31 cellular contexts compared by ENCODE assay signal in the genomic region with DNA sequence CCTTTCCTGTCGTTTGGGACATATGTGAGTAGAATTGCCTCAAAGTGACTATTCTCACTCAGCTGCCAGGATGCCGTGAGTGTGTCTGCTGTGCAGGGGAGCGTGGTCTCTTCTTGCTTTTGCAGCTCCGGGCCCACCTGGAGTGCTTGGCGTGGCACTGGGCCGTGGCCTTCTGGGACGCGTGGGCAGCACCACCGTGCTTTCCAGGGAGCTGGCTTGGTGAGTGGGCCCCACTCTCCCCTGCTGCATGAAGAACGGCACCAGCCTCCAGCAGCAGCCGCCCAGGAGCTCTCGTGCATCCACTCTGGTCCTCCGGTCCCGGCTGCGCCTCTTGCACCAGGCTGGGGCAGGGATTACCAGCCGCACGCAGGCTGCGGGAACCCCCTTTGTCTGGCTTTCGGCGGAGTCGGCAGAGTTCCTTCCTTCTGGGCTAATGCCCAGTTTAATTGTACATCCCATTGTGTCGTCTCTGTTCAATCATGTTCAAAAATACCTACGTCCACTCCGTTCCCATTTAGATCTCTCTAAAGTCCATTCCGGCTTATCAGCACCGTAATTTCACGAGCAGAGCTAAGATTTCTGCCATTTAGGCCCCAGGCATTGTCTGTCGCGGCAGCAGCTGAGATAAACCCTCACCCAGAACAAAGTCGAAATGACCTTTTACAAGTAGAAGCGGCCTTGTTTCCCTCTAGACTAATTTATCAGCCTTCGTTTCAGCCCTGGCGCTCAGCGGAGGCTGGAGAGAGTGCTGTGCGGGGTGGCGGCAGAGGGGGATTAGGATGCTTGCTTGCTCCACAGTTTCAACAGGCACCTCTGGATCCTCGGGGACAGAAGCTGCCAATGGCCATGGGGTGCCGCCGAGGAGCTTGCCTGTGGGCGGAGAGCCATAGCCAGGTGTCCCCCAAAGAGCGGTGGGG.
DNase-seq lines count a peak whose midpoint lies in the region; ATAC-seq and TF ChIP-seq lines count a peak whose summit lies in the region.
"Had no signal": no experiment of that assay in that cellular context is flagged by ENCODE, and none has a peak within 500 bp of the region (broad histone marks: within the 10 kb centered on the region; RNA-seq: fewer than 3 reads in every experiment).

No MANE protein-coding gene starts in this region.

- 59 to 60% methylated on average over 41 of the region's 41 CpGs for WGBS in heart right ventricle, 2 donors
- WGBS in endodermal cell (ENCODE audit: insufficient coverage in 1 of 2, insufficient read length in 1 of 2), 2 experiments, result 92% methylated on average over 38 to 41 of the region's 41 CpGs

- ATAC-seq in heart right ventricle (peak in 5 of 8 donors; percentile 11 to 34 (median 20)), left cardiac atrium (no peak), HG03354 (IDR thresholded peaks at IDR 0.05; ENCODE audit: poor library complexity, severe bottlenecking, unreplicated experiment) (no peak)
- ATAC-seq in activated T-helper 17 cell treated with anti-CD3 and anti-CD28 coated beads, Interleukin-2, amount 50 U/mL, for 72 hours (replicated peaks), result no peak
- ATAC-seq: A549; activated CD4-positive, CD25-positive, alpha-beta regulatory T cell treated with anti-CD3 and anti-CD28 coated beads, Interleukin-2, amount 50 U/mL, for 24 hours; GM12878; naive thymus-derived CD8-positive, alpha-beta T cell; stimulated activated naive CD8-positive, alpha-beta T cell treated with anti-CD3 and anti-CD28 coated beads, Interleukin-15, Interleukin-2, amounts not matched to agents 100 U/mL and 50 U/mL, for 24 hours had no signal

- no peak overlapping the region for H3K4me3 ChIP-seq in heart right ventricle
- no peak overlapping the region for H3K4me3 ChIP-seq in endodermal cell (ENCODE audit: low read length)
- H3K4me3 ChIP-seq: A549, adrenal gland, GM12878, lower lobe of right lung, ovary, testis had no signal

- H3K27ac ChIP-seq in heart right ventricle, result peak overlapping the region in 8 of 10 donors; percentile 22 to 60 (median 43)
- peak overlapping the region; percentile 10 for H3K27ac ChIP-seq in endodermal cell (ENCODE audit: low read depth, low read length)
- H3K27ac ChIP-seq: A549, adrenal gland, brain microvascular endothelial cell, lower lobe of right lung, ovary, testis had no signal

- no peak overlapping the region for H3K9ac ChIP-seq in endodermal cell (ENCODE audit: extremely low read depth, low read length, poor library complexity, severe bottlenecking)

- TF ChIP-seq CTCF in heart right ventricle (IDR thresholded peaks at IDR 0.05), result no peak
- no peak for TF ChIP-seq CTCF in endodermal cell (conservative IDR thresholded peaks at IDR 0.05)
- no peak for TF ChIP-seq CTCF in neural crest cell (conservative IDR thresholded peaks at IDR 0.05)
- TF ChIP-seq CTCF in type B pancreatic cell (conservative IDR thresholded peaks at IDR 0.05), result no peak

- H3K4me3 Mint-ChIP-seq in endodermal cell (no peak overlapping the region), neural crest cell (peak overlapping the region; percentile 26), type B pancreatic cell (peak overlapping the region; percentile 31)
- no peak overlapping the region for H3K4me3 Mint-ChIP-seq in activated T-helper 17 cell treated with anti-CD3 and anti-CD28 coated beads, Interleukin-2, amount 50 U/mL, for 72 hours
- H3K4me3 Mint-ChIP-seq: activated naive CD4-positive, alpha-beta T cell treated with anti-CD3 and anti-CD28 coated beads for 36 hours; activated T-helper 1 cell treated with anti-CD3 and anti-CD28 coated beads, Interleukin-12 subunit alpha, Interleukin-12 subunit beta, Interleukin-2, Interleukin-4 antibody, amounts not matched to agents 30 ng/mL and 10 ng/mL and 1 ng/mL, durations not matched to agents 14 hours and 24 hours and 36 hours; B cell; naive thymus-derived CD8-positive, alpha-beta T cell had no signal

- no peaks in the 10 kb centered on the region for H3K9me3 ChIP-seq in heart right ventricle
- no peaks in the 10 kb centered on the region for H3K9me3 ChIP-seq in endodermal cell (ENCODE audit: control insufficient read depth, low read length)
- H3K9me3 ChIP-seq: A549, adrenal gland, lower lobe of right lung, ovary, testis had no signal

- DNase-seq in heart right ventricle, result no peak
- no peak for DNase-seq in left cardiac atrium
- no peak for DNase-seq in endodermal cell
- DNase-seq in neural crest cell (ENCODE audit: low read depth, low spot score), result no peak
- no peak for DNase-seq in type B pancreatic cell (ENCODE audit: extremely low spot score, unreplicated experiment)
- DNase-seq in AG08395 (ENCODE audit: low spot score), result no peak
- DNase-seq: activated CD4-positive, alpha-beta T cell treated with anti-CD3 and anti-CD28 coated beads, Interleukin-2, amount 50 U/mL, for 4 hours; activated naive CD4-positive, alpha-beta T cell treated with anti-CD3 and anti-CD28 coated beads for 36 hours; adrenal gland; brain microvascular endothelial cell; DMS153; effector memory CD4-positive, alpha-beta T cell; kidney; lower lobe of right lung; naive thymus-derived CD8-positive, alpha-beta T cell; NCI-H1092 treated with DMSO at 0.1 percent for 48 hours; NCI-H187; NCI-H2171; NCI-H510A; ovary; RPMI8226; stimulated activated CD4-positive, alpha-beta T cell treated with anti-CD3 and anti-CD28 coated beads, Interleukin-1b, Interleukin-23, amount 100 ng/mL, for 48 hours; stimulated activated naive CD8-positive, alpha-beta T cell treated with anti-CD3 and anti-CD28 coated beads, Interleukin-15, Interleukin-2, amounts not matched to agents 100 U/mL and 50 U/mL, for 24 hours; testis had no signal

- H3K36me3 ChIP-seq in heart right ventricle (no peaks in the 10 kb centered on the region), endodermal cell (ENCODE audit: control insufficient read depth, insufficient read depth, low read length) (no peaks in the 10 kb centered on the region)
- H3K36me3 ChIP-seq: adrenal gland, brain microvascular endothelial cell, lower lobe of right lung, ovary had no signal

- H3K9me3 Mint-ChIP-seq in endodermal cell, result no peaks in the 10 kb centered on the region
- H3K9me3 Mint-ChIP-seq in neural crest cell, result no peaks in the 10 kb centered on the region
- no peaks in the 10 kb centered on the region for H3K9me3 Mint-ChIP-seq in type B pancreatic cell
- H3K9me3 Mint-ChIP-seq in activated T-helper 17 cell treated with anti-CD3 and anti-CD28 coated beads, Interleukin-2, amount 50 U/mL, for 72 hours, result no peaks in the 10 kb centered on the region
- H3K9me3 Mint-ChIP-seq: activated naive CD4-positive, alpha-beta T cell treated with anti-CD3 and anti-CD28 coated beads for 36 hours; activated T-helper 1 cell treated with anti-CD3 and anti-CD28 coated beads, Interleukin-12 subunit alpha, Interleukin-12 subunit beta, Interleukin-2, Interleukin-4 antibody, amounts not matched to agents 30 ng/mL and 10 ng/mL and 1 ng/mL, durations not matched to agents 14 hours and 24 hours and 36 hours; naive thymus-derived CD8-positive, alpha-beta T cell had no signal

- peaks cover 0 to 52% (median 38%) of the 10 kb centered on the region in 9 donors for H3K4me1 ChIP-seq in heart right ventricle
- H3K4me1 ChIP-seq in endodermal cell (ENCODE audit: control insufficient read depth, insufficient read depth, low read length), result no peaks in the 10 kb centered on the region
- H3K4me1 ChIP-seq: A549, adrenal gland, lower lobe of right lung, testis had no signal

- H3K27me3 Mint-ChIP-seq in endodermal cell (ENCODE audit: insufficient read depth), result no peaks in the 10 kb centered on the region
- no peaks in the 10 kb centered on the region for H3K27me3 Mint-ChIP-seq in neural crest cell (ENCODE audit: low read depth)
- H3K27me3 Mint-ChIP-seq in type B pancreatic cell, result peaks cover 29% of the 10 kb centered on the region
- H3K27me3 Mint-ChIP-seq in activated T-helper 17 cell treated with anti-CD3 and anti-CD28 coated beads, Interleukin-2, amount 50 U/mL, for 72 hours, result no peaks in the 10 kb centered on the region
- H3K27me3 Mint-ChIP-seq: B cell; naive thymus-derived CD8-positive, alpha-beta T cell had no signal

- peaks cover 0 to 5% (median 0%) of the 10 kb centered on the region in 7 donors for H3K27me3 ChIP-seq in heart right ventricle
- no peaks in the 10 kb centered on the region for H3K27me3 ChIP-seq in endodermal cell (ENCODE audit: control insufficient read depth, insufficient read depth, low read length, poor library complexity, severe bottlenecking)
- H3K27me3 ChIP-seq: adrenal gland, brain microvascular endothelial cell, ovary, testis had no signal

- H3K36me3 Mint-ChIP-seq in endodermal cell (ENCODE audit: low read depth), result no peaks in the 10 kb centered on the region
- H3K36me3 Mint-ChIP-seq in neural crest cell (ENCODE audit: low read depth), result no peaks in the 10 kb centered on the region
- H3K36me3 Mint-ChIP-seq in type B pancreatic cell, result no peaks in the 10 kb centered on the region
- H3K36me3 Mint-ChIP-seq in activated T-helper 17 cell treated with anti-CD3 and anti-CD28 coated beads, Interleukin-2, amount 50 U/mL, for 72 hours (ENCODE audit: low read depth), result no peaks in the 10 kb centered on the region
- H3K36me3 Mint-ChIP-seq: naive thymus-derived CD8-positive, alpha-beta T cell had no signal

- intact Hi-C loops in heart right ventricle (cut with DNase I), result no loop called here
- intact Hi-C loops in left cardiac atrium (cut with DNase I), result no loop called here

- H3K4me1 Mint-ChIP-seq in endodermal cell, result peaks cover 5% of the 10 kb centered on the region
- H3K4me1 Mint-ChIP-seq in neural crest cell, result peaks cover 30% of the 10 kb centered on the region
- H3K4me1 Mint-ChIP-seq in type B pancreatic cell (ENCODE audit: unreplicated experiment), result peaks cover 9% of the 10 kb centered on the region
- no peaks in the 10 kb centered on the region for H3K4me1 Mint-ChIP-seq in activated T-helper 17 cell treated with anti-CD3 and anti-CD28 coated beads, Interleukin-2, amount 50 U/mL, for 72 hours
- H3K4me1 Mint-ChIP-seq: B cell; naive thymus-derived CD8-positive, alpha-beta T cell had no signal

- H3K27ac Mint-ChIP-seq in endodermal cell (peak overlapping the region; percentile 8), neural crest cell (ENCODE audit: unreplicated experiment) (peak overlapping the region; percentile 63), type B pancreatic cell (peak overlapping the region; percentile 55)
- H3K27ac Mint-ChIP-seq in activated T-helper 17 cell treated with anti-CD3 and anti-CD28 coated beads, Interleukin-2, amount 50 U/mL, for 72 hours, result no peak overlapping the region
- H3K27ac Mint-ChIP-seq: activated naive CD4-positive, alpha-beta T cell treated with anti-CD3 and anti-CD28 coated beads for 36 hours; activated T-helper 1 cell treated with anti-CD3 and anti-CD28 coated beads, Interleukin-12 subunit alpha, Interleukin-12 subunit beta, Interleukin-2, Interleukin-4 antibody, amounts not matched to agents 30 ng/mL and 10 ng/mL and 1 ng/mL, durations not matched to agents 14 hours and 24 hours and 36 hours; B cell; naive thymus-derived CD8-positive, alpha-beta T cell had no signal

Comparison
In these comparisons a context has a peak if more than half of its experiments do, and no peak if none do; other contexts are left out.
1. ATAC-seq: peak in heart right ventricle (5 of 8); none in left cardiac atrium (0 of 2), activated T-helper 17 cell treated with anti-CD3 and anti-CD28 coated beads, Interleukin-2, amount 50 U/mL, for 72 hours (single experiment) and HG03354 (single experiment).
2. H3K4me3 Mint-ChIP-seq: peak in neural crest cell (single experiment) and type B pancreatic cell (single experiment); none in endodermal cell (single experiment) and activated T-helper 17 cell treated with anti-CD3 and anti-CD28 coated beads, Interleukin-2, amount 50 U/mL, for 72 hours (single experiment).